8 cellular contexts compared by ENCODE assay signal in genomic region chr10:31760674-31761081, GRCh38.
DNase-seq lines count a peak whose midpoint lies in the region; ATAC-seq and TF ChIP-seq lines count a peak whose summit lies in the region.

No MANE protein-coding gene starts in this region.

- peak overlapping the region; percentile 36; the same call in 1 of the 2 replicates for H3K27ac ChIP-seq in SK-N-MC

- no peaks in the 10 kb centered on the region for H3K27me3 ChIP-seq in H7 (ENCODE audit: control insufficient read depth, insufficient read depth, low read length)

- H3K9ac ChIP-seq in SK-N-MC (ENCODE audit: insufficient read length) = peak overlapping the region; percentile 45

- H3K36me3 ChIP-seq in H7 (replicated peaks; ENCODE audit: control insufficient read depth, insufficient read depth, low read length) (no peaks in the 10 kb centered on the region), SK-N-MC (ENCODE audit: insufficient read depth, low read length) (no peaks in the 10 kb centered on the region)

- no peak for DNase-seq in H7
- no peak for DNase-seq in SK-N-MC (ENCODE audit: low read depth, low spot score)
- no peak for DNase-seq in fibroblast of the aortic adventitia (ENCODE audit: low read depth)
- no peak for DNase-seq in retinal pigment epithelial cell (ENCODE audit: low read depth)
- DNase-seq in UCSD-AML1 (lab: John Stamatoyannopoulos, UW; ENCODE audit: unreplicated experiment) = no peak
- no peak for DNase-seq in NCI-H2081 treated with DMSO at 0.1 percent for 48 hours (lab: John Stamatoyannopoulos, UW)

- H3K4me3 ChIP-seq in H7 (ENCODE audit: insufficient read depth, low read depth, low read length) = peak overlapping the region; percentile 30
- H3K4me3 ChIP-seq in SK-N-MC = peak overlapping the region; percentile 67
- peak overlapping the region; percentile 39 for H3K4me3 ChIP-seq in fibroblast of the aortic adventitia (ENCODE audit: low read depth, low read length)
- peak overlapping the region; percentile 27 for H3K4me3 ChIP-seq in retinal pigment epithelial cell (ENCODE audit: low read length)

- no peaks in the 10 kb centered on the region for H3K9me3 ChIP-seq in SK-N-MC (ENCODE audit: low read depth, low read length)

- no peak for ATAC-seq in GM18868 (IDR thresholded peaks at IDR 0.05; ENCODE audit: unreplicated experiment)
- no peak for ATAC-seq in GM21526 (IDR thresholded peaks at IDR 0.05; ENCODE audit: low FRiP score, unreplicated experiment)

- no peak for TF ChIP-seq CTCF in fibroblast of the aortic adventitia (IDR thresholded peaks at IDR 0.05; ENCODE audit: insufficient read depth, low read length)
- TF ChIP-seq CTCF in retinal pigment epithelial cell (conservative IDR thresholded peaks at IDR 0.05; ENCODE audit: low read depth, low read length) = no peak
